In genomic region chrX:45009371-45010000, GRCh38 we compare ENCODE assay signal across 1 cellular context.
TF ChIP-seq lines count a peak whose summit lies in the region.

No MANE protein-coding gene starts in this region.

TF ChIP-seq in IMR-90, 13 proteins besides CTCF, POLR2A, EP300 and RAD21:
- TF ChIP-seq, protein P1, sequence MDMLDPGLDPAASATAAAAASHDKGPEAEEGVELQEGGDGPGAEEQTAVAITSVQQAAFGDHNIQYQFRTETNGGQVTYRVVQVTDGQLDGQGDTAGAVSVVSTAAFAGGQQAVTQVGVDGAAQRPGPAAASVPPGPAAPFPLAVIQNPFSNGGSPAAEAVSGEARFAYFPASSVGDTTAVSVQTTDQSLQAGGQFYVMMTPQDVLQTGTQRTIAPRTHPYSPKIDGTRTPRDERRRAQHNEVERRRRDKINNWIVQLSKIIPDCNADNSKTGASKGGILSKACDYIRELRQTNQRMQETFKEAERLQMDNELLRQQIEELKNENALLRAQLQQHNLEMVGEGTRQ (IDR thresholded peaks at IDR 0.05; ENCODE audit: low read depth, low read length): no peak
- TF ChIP-seq NFE2L2 (IDR thresholded peaks at IDR 0.05; ENCODE audit: low read depth, low read length) (no peak), RFX5 (IDR thresholded peaks at IDR 0.05; ENCODE audit: low read depth, low read length) (no peak), MAFK (IDR thresholded peaks at IDR 0.05; ENCODE audit: low read depth, low read length) (no peak)
